Comparison of ENCODE assay signal across 1 cellular context in genomic region chr15:78146437-78147154, GRCh38.
TF ChIP-seq lines count a peak whose summit lies in the region.

No MANE protein-coding gene starts in this region.

TF ChIP-seq in IMR-90, 13 proteins besides CTCF, POLR2A, EP300 and RAD21:
- TF ChIP-seq NFE2L2 (IDR thresholded peaks at IDR 0.05; ENCODE audit: low read depth, low read length) (no peak), CEBPB (IDR thresholded peaks at IDR 0.05; ENCODE audit: low read depth, low read length) (peak; percentile 90)
